In genomic region chr2:48600917-48601316, GRCh38 we compare ENCODE assay signal across 16 cellular contexts. TPM values are rescaled to one million over a fixed set of nuclear protein-coding genes. Genes with fewer than 3 reads are reported as not detected.
DNase-seq lines count a peak whose midpoint lies in the region; ATAC-seq, FAIRE-seq and TF ChIP-seq lines count a peak whose summit lies in the region.
"Had no signal": no experiment of that assay in that cellular context is flagged by ENCODE, and none has a peak within 500 bp of the region (broad histone marks: within the 10 kb centered on the region; RNA-seq: fewer than 3 reads in every experiment).

No MANE protein-coding gene starts in this region.

- TF ChIP-seq CTCF in HFFc6 (IDR thresholded peaks at IDR 0.05) = no peak
- TF ChIP-seq CTCF in K562 (IDR thresholded peaks at IDR 0.05 in 2 of 3, conservative IDR thresholded peaks at IDR 0.05 in 1 of 3; ENCODE audit: insufficient read depth in 2 of 3, low read depth in 1 of 3, low read length in 3 of 3) = no peak

- H3K4me2 ChIP-seq in K562 (ENCODE audit: insufficient read depth, low read length) = no peak overlapping the region
- H3K4me2 ChIP-seq: neural progenitor cell had no signal

- no peak overlapping the region for H3K27ac Mint-ChIP-seq in HFFc6
- H3K27ac Mint-ChIP-seq in activated naive CD8-positive, alpha-beta T cell treated with anti-CD3 and anti-CD28 coated beads for 36 hours = no peak overlapping the region
- H3K27ac Mint-ChIP-seq: CD4-positive, alpha-beta memory T cell; neural progenitor cell; T-cell; type B pancreatic cell had no signal

- no peak overlapping the region for H3K27ac ChIP-seq in K562 (ENCODE audit: extremely low read depth, low read depth, low read length)
- H3K27ac ChIP-seq: neural progenitor cell had no signal

- H3K36me3 ChIP-seq in K562 (ENCODE audit: control insufficient read depth, insufficient read depth, low read length) = no peaks in the 10 kb centered on the region; the same call in 1 of the 3 replicates
- H3K36me3 ChIP-seq: neural progenitor cell had no signal

- CTCF ChIA-PET in K562 (lab: Yijun Ruan, JAX; ENCODE audit: low intra/inter-chr PET ratio) = interaction anchor here (0.5 to 1.3 kb wide), 5 partner anchors 125 to 1892 kb away, joined by 3 to 5 read pairs (median 4); no protein-coding TSS in a partner anchor

- H3K4me1 ChIP-seq in K562 (replicated peaks in 1 of 2; ENCODE audit: control insufficient read depth in 2 of 2, insufficient read depth in 2 of 2, low read length in 2 of 2) = peaks cover 7 to 10% of the 10 kb centered on the region in 2 experiments; a peak in 4 of 5 replicates
- H3K4me1 ChIP-seq: neural progenitor cell had no signal

- ATAC-seq in K562 (no peak), GM19035 (IDR thresholded peaks at IDR 0.05; ENCODE audit: unreplicated experiment) (no peak)
- ATAC-seq: T-cell had no signal

- H3K4me1 Mint-ChIP-seq in HFFc6 (ENCODE audit: low read depth) = no peaks in the 10 kb centered on the region
- H3K4me1 Mint-ChIP-seq in activated naive CD8-positive, alpha-beta T cell treated with anti-CD3 and anti-CD28 coated beads for 36 hours = no peaks in the 10 kb centered on the region
- H3K4me1 Mint-ChIP-seq: CD4-positive, alpha-beta memory T cell; neural progenitor cell; T-cell had no signal

- no peaks in the 10 kb centered on the region for H4K20me1 ChIP-seq in K562 (replicated peaks; ENCODE audit: control insufficient read depth, insufficient read depth, low read length)

- POLR2A ChIA-PET in K562 (lab: Yijun Ruan, JAX) = interaction anchor here (1.0 kb wide), 1 partner anchor 132 kb away, joined by 3 read pairs; no protein-coding TSS in a partner anchor

- no peak for TF ChIP-seq POLR2A in K562 (conservative IDR thresholded peaks at IDR 0.05)

- no peaks in the 10 kb centered on the region for H3K9me3 Mint-ChIP-seq in HFFc6
- H3K9me3 Mint-ChIP-seq in activated naive CD8-positive, alpha-beta T cell treated with anti-CD3 and anti-CD28 coated beads for 36 hours = no peaks in the 10 kb centered on the region
- H3K9me3 Mint-ChIP-seq: CD4-positive, alpha-beta memory T cell; neural progenitor cell; T-cell; type B pancreatic cell had no signal

- H3K79me2 ChIP-seq in K562 (ENCODE audit: control insufficient read depth, insufficient read depth, low read length) = no peaks in the 10 kb centered on the region

- WGBS in K562 (ENCODE audit: insufficient coverage, low coverage, missing lambda C conversion rate) = 62% methylated on average over 3 of the region's 3 CpGs

- H3K27me3 ChIP-seq in K562 (ENCODE audit: control insufficient read depth in 2 of 2, insufficient read depth in 2 of 2, low read length in 2 of 2) = no peaks in the 10 kb centered on the region
- H3K27me3 ChIP-seq: neural progenitor cell had no signal

- in situ Hi-C loops in K562 (cut with MboI) = loop anchor here (25.0 kb wide), 1 partner anchor 1886 kb away; no protein-coding TSS in a partner anchor

- no peak for TF ChIP-seq EP300 in K562 (IDR thresholded peaks at IDR 0.05; ENCODE audit: low read length)

- peak overlapping the region; percentile 6; the same call in 1 of the 2 replicates for H2AFZ ChIP-seq in K562 (ENCODE audit: low read depth, low read length)
- H2AFZ ChIP-seq: neural progenitor cell had no signal

- intact Hi-C loops in K562 (cut with micrococcal nuclease) = loop anchor here (1.0 to 10.0 kb wide), 6 partner anchors 22 to 1891 kb away; no protein-coding TSS in a partner anchor

- DNase-seq in AG08395 (ENCODE audit: low spot score) = peak; percentile 53
- DNase-seq in HFFc6 = peak; percentile 22
- no peak for DNase-seq in K562 (ENCODE audit: extremely low read depth in 1 of 4, low spot score in 3 of 4)
- DNase-seq in hepatic stellate cell (ENCODE audit: low spot score) = peak; percentile 10
- no peak for DNase-seq in kidney glomerular epithelial cell (lab: John Stamatoyannopoulos, UW)
- no peak for DNase-seq in NCI-H2227 treated with DMSO at 0.1 percent for 48 hours (lab: John Stamatoyannopoulos, UW)
- no peak for DNase-seq in activated naive CD8-positive, alpha-beta T cell treated with anti-CD3 and anti-CD28 coated beads for 36 hours
- DNase-seq: GOT3; kidney; stimulated activated naive CD4-positive, alpha-beta T cell; T-cell had no signal

- no peak for TF ChIP-seq RAD21 in K562 (CRISPR knock-in tag; conservative IDR thresholded peaks at IDR 0.05 in 1 of 2, IDR thresholded peaks at IDR 0.05 in 1 of 2)

- no peaks in the 10 kb centered on the region for H3K9me1 ChIP-seq in K562 (ENCODE audit: control insufficient read depth, insufficient read depth, low read length)

- peaks cover 5% of the 10 kb centered on the region for H3K9me3 ChIP-seq in K562 (replicated peaks; ENCODE audit: control insufficient read depth, insufficient read depth, low read depth, low read length)

- no peak for FAIRE-seq in K562 (lab: Jason Lieb, UNC)
- FAIRE-seq: kidney had no signal

- no peaks in the 10 kb centered on the region; the same call in 1 of the 2 replicates for H3K27me3 Mint-ChIP-seq in HFFc6 (ENCODE audit: insufficient read depth)
- no peaks in the 10 kb centered on the region for H3K27me3 Mint-ChIP-seq in activated naive CD8-positive, alpha-beta T cell treated with anti-CD3 and anti-CD28 coated beads for 36 hours
- H3K27me3 Mint-ChIP-seq: CD4-positive, alpha-beta memory T cell; type B pancreatic cell had no signal

- no peak overlapping the region for H3K4me3 ChIP-seq in K562
- H3K4me3 ChIP-seq: neural progenitor cell had no signal

- no peak overlapping the region for H3K4me3 Mint-ChIP-seq in HFFc6
- no peak overlapping the region for H3K4me3 Mint-ChIP-seq in activated naive CD8-positive, alpha-beta T cell treated with anti-CD3 and anti-CD28 coated beads for 36 hours
- H3K4me3 Mint-ChIP-seq: CD4-positive, alpha-beta memory T cell; neural progenitor cell; T-cell; type B pancreatic cell had no signal

- H3K9ac ChIP-seq in K562 (ENCODE audit: insufficient read depth in 1 of 2, low read depth in 2 of 2, low read length in 2 of 2) = no peak overlapping the region
- H3K9ac ChIP-seq: neural progenitor cell had no signal

- no peaks in the 10 kb centered on the region for H3K36me3 Mint-ChIP-seq in HFFc6 (ENCODE audit: low read depth)
- H3K36me3 Mint-ChIP-seq in activated naive CD8-positive, alpha-beta T cell treated with anti-CD3 and anti-CD28 coated beads for 36 hours = no peaks in the 10 kb centered on the region
- H3K36me3 Mint-ChIP-seq: T-cell had no signal

- BruUV-seq in K562 (replicated peaks; lab: Mats Ljungman, UMichigan) = no TSS peak

TF ChIP-seq in K562, 482 proteins besides CTCF, POLR2A, EP300 and RAD21 (continues in another document):
- no peak for TF ChIP-seq DACH1 (IDR thresholded peaks at IDR 0.05; ENCODE audit: partially characterized antibody)
- TF ChIP-seq MYBL2 (IDR thresholded peaks at IDR 0.05; ENCODE audit: low read depth) = no peak
- no peak for TF ChIP-seq MYBL2 (CRISPR knock-in tag; IDR thresholded peaks at IDR 0.05; ENCODE audit: borderline replicate concordance)
- no peak for TF ChIP-seq NBN (IDR thresholded peaks at IDR 0.05; ENCODE audit: low read depth)
- TF ChIP-seq SMARCC2 (IDR thresholded peaks at IDR 0.05; ENCODE audit: low read depth) = no peak
- TF ChIP-seq GATA2 (CRISPR knock-in tag; IDR thresholded peaks at IDR 0.05) = no peak
- TF ChIP-seq E2F8 (IDR thresholded peaks at IDR 0.05; ENCODE audit: low read depth, partially characterized antibody) = no peak

RNA-seq across cellular contexts. Expression of gene GTF2A1L, which starts 16.7 kb away (rescaled TPM):
- total RNA-seq in HFFc6 (2021; fragmentation: NEBNext Ultra II Directional; extraction: Animal tissue kit (Norgen Biotek cat#: 25700)) = not detected
- total RNA-seq in K562 (2011; cell fraction: chromatin; rRNA removed; ENCODE audit: low replicate concordance) = not detected in 2 replicates
- total RNA-seq in K562 (2011; cell fraction: nucleolus; rRNA removed) = not detected in 2 replicates
- not detected in 2 replicates for total RNA-seq in K562 (2011; cell fraction: nucleoplasm; rRNA removed)
- total RNA-seq in K562 (2014; rRNA removed) (not detected in 2 replicates), K562 (2014; rRNA removed; fragmentation: Illumina TruSeq; extraction: Trizol) (not detected in 2 replicates), K562 (2015; rRNA removed; fragmentation: Illumina TruSeq; extraction: Trizol) (0.18 TPM in 1 of 2 replicates, not detected in the other), K562 (2021) (not detected in 2 replicates)
- polyA plus RNA-seq in K562 (2011; rRNA removed) (not detected in 2 replicates), K562 (2014; fragmentation: Illumina TruSeq; extraction: Trizol) (not detected in 2 replicates), K562 (2014; fragmentation: Nextera tagmentation; extraction: Ambion mirVana) (under 1 TPM; 0.06 to 0.35 TPM), K562 (2014; rRNA removed) (0.05 TPM in 1 of 2 replicates, not detected in the other)
- polyA plus RNA-seq in K562 (2011; cell fraction: cytosol; rRNA removed) = 0.06 TPM in 1 of 2 replicates, not detected in the other
- polyA plus RNA-seq in K562 (2011; cell fraction: nucleus; rRNA removed) = not detected in 2 replicates
- 0.14 TPM in 1 of 2 replicates, not detected in the other for polyA plus RNA-seq in K562 (2012)
- not detected in 2 replicates for polyA minus RNA-seq in K562 (2011; rRNA and poly(A)+ RNA removed)
- not detected in 2 replicates for polyA minus RNA-seq in K562 (2011; cell fraction: cytosol; rRNA and poly(A)+ RNA removed)
- polyA minus RNA-seq in K562 (2011; cell fraction: nucleus; rRNA and poly(A)+ RNA removed) = not detected in 2 replicates
- total RNA-seq in activated naive CD8-positive, alpha-beta T cell treated with anti-CD3 and anti-CD28 coated beads for 36 hours = not detected
- total RNA-seq: CD4-positive, alpha-beta memory T cell; epithelial cell of proximal tubule; T-cell had no signal
- polyA plus RNA-seq: CD4-positive, alpha-beta memory T cell had no signal

Comparison
In these comparisons a context has a peak if more than half of its experiments do, and no peak if none do; other contexts are left out.
1. DNase-seq: peak in AG08395 (single experiment), HFFc6 (single experiment) and hepatic stellate cell (single experiment); none in K562 (0 of 4), kidney glomerular epithelial cell (single experiment), NCI-H2227 treated with DMSO at 0.1 percent for 48 hours (single experiment) and activated naive CD8-positive, alpha-beta T cell treated with anti-CD3 and anti-CD28 coated beads for 36 hours (single experiment).